In genomic region chr17:29610395-29610794, GRCh38 we compare ENCODE assay signal across 2 cellular contexts.
TF ChIP-seq lines count a peak whose summit lies in the region.

No MANE protein-coding gene starts in this region.

TF ChIP-seq in HEK293, 187 proteins besides CTCF, POLR2A, EP300 and RAD21:
- TF ChIP-seq ZNF76 (tag by site-specific recombination; IDR thresholded peaks at IDR 0.05; ENCODE audit: borderline replicate concordance, low read depth): no peak
- 0 out of 2 replicates have a peak, but pooled peaks have one; percentile 37 for TF ChIP-seq ZNF24 (tag by site-specific recombination; IDR thresholded peaks at IDR 0.05)

TF ChIP-seq in K562, 482 proteins besides CTCF, POLR2A, EP300 and RAD21:
- no peak for TF ChIP-seq IFI16 (CRISPR knock-in tag; IDR thresholded peaks at IDR 0.05)
- no peak for TF ChIP-seq NFIX (CRISPR knock-in tag; IDR thresholded peaks at IDR 0.05; ENCODE audit: low read depth)
- no peak for TF ChIP-seq ZNF445 (CRISPR knock-in tag; IDR thresholded peaks at IDR 0.05; ENCODE audit: low read depth)
- TF ChIP-seq ZNF24 (IDR thresholded peaks at IDR 0.05): peak; percentile 91
